8 cellular contexts compared by ENCODE assay signal in the genomic region with DNA sequence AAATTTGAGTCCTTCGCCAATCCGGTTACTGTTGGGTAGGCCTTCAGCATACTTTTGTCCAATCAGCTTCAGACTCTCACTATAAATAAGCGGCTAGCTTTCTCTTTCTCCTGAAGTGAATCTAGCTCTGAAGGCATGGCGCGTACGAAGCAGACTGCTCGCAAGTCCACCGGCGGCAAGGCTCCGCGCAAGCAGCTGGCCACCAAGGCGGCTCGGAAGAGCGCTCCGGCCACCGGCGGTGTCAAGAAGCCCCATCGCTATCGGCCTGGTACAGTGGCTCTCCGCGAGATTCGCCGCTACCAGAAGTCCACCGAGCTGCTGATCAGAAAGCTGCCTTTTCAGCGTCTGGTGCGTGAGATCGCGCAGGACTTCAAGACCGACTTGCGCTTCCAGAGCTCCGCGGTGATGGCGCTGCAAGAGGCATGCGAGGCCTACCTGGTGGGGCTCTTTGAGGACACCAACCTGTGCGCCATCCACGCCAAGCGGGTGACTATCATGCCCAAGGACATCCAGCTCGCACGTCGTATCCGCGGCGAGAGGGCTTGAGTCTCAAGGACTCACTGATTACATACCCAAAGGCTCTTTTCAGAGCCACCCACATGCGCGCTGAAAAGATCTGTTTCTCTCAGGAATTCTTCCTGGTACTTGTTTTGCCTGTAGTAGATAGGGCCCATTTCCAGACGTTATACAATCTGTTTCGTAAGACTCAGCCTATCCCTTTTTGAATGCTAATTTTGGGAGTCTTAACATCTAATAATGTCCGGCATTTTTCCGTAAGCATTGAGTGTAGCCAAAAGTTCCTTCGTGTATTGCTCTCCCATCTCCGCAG.
DNase-seq lines count a peak whose midpoint lies in the region; ATAC-seq and TF ChIP-seq lines count a peak whose summit lies in the region.

No MANE protein-coding gene starts in this region.

- intact Hi-C loops in ascending aorta (cut with DNase I) = loop anchor here (1.0 to 10.0 kb wide), 3 partner anchors 27 to 1705 kb away; a partner anchor contains a TSS
- intact Hi-C loops in right cardiac atrium (cut with DNase I) = loop anchor here in 1 of 4 donors (5.0 kb wide), 1 partner anchor 82 kb away; a partner anchor contains a TSS
- intact Hi-C loops in psoas muscle (cut with DNase I) = no loop called here

- H3K27ac ChIP-seq in ascending aorta = peak overlapping the region; percentile 82 to 92
- H3K27ac ChIP-seq in right cardiac atrium (ENCODE audit: low read length) = peak overlapping the region; percentile 74
- H3K27ac ChIP-seq in psoas muscle = peak overlapping the region; percentile 62

- H3K4me3 ChIP-seq in ascending aorta (peak overlapping the region; percentile 65 to 87), right cardiac atrium (ENCODE audit: low read length) (peak overlapping the region; percentile 52), psoas muscle (peak overlapping the region; percentile 69)

- H3K9me3 ChIP-seq in ascending aorta (no peaks in the 10 kb centered on the region), right cardiac atrium (ENCODE audit: control insufficient read depth, low read length) (no peaks in the 10 kb centered on the region), psoas muscle (no peaks in the 10 kb centered on the region)

- 2% methylated on average over 51 of the region's 51 CpGs for WGBS in right cardiac atrium
- 2 to 3% (median 2%) methylated on average over 51 of the region's 51 CpGs for WGBS in psoas muscle, 3 donors

- DNase-seq in GM10266 (ENCODE audit: extremely low spot score) = peak; percentile 73
- DNase-seq in NCI-H128 (lab: John Stamatoyannopoulos, UW; ENCODE audit: unreplicated experiment) = peak; percentile 73
- peak; percentile 71 for DNase-seq in T follicular helper cell (ENCODE audit: low read depth)
- peak in 1 of 2 donors; percentile 86 for DNase-seq in ascending aorta (ENCODE audit: low spot score in 2 of 2)
- peak; percentile 50 to 83 (median 80) for DNase-seq in right cardiac atrium
- DNase-seq in psoas muscle = peak; percentile 53 to 76
- no peak for DNase-seq in cortex of kidney (lab: John Stamatoyannopoulos, UW)

- peak; percentile 24 for TF ChIP-seq CTCF in GM10266 (IDR thresholded peaks at IDR 0.05; ENCODE audit: control insufficient read depth, insufficient read depth, low read depth, missing control alignments)
- peak in 1 of 3 experiments; percentile 13 for TF ChIP-seq CTCF in ascending aorta (IDR thresholded peaks at IDR 0.05)
- TF ChIP-seq CTCF in psoas muscle (IDR thresholded peaks at IDR 0.05) = no peak

- H3K4me1 ChIP-seq in ascending aorta (peaks cover 5 to 6% of the 10 kb centered on the region in 2 donors), right cardiac atrium (ENCODE audit: control insufficient read depth, insufficient read depth, low read length) (peaks cover 3% of the 10 kb centered on the region), psoas muscle (no peaks in the 10 kb centered on the region)

- no peaks in the 10 kb centered on the region for H3K36me3 ChIP-seq in ascending aorta
- no peaks in the 10 kb centered on the region for H3K36me3 ChIP-seq in psoas muscle (ENCODE audit: insufficient read depth in 1 of 2, low read depth in 1 of 2)

- no peaks in the 10 kb centered on the region for H3K27me3 ChIP-seq in ascending aorta
- H3K27me3 ChIP-seq in right cardiac atrium (ENCODE audit: control insufficient read depth, insufficient read depth) = no peaks in the 10 kb centered on the region
- H3K27me3 ChIP-seq in psoas muscle (ENCODE audit: insufficient read depth in 3 of 3, low read length in 2 of 3) = peaks cover 0 to 80% (median 10%) of the 10 kb centered on the region in 3 donors

- ATAC-seq in HG02642 (IDR thresholded peaks at IDR 0.05; ENCODE audit: poor library complexity, unreplicated experiment) (peak; percentile 36), right cardiac atrium (peak; percentile 86 to 87), psoas muscle (peak; percentile 65 to 81 (median 68))

Comparison
In these comparisons a context has a peak if more than half of its experiments do, and no peak if none do; other contexts are left out.
1. ATAC-seq: peak in every context shown above with its lines; median percentile 86 in right cardiac atrium; 68 in psoas muscle; 36 in HG02642.